Comparison of ENCODE assay signal across 1 cellular context in the genomic region with DNA sequence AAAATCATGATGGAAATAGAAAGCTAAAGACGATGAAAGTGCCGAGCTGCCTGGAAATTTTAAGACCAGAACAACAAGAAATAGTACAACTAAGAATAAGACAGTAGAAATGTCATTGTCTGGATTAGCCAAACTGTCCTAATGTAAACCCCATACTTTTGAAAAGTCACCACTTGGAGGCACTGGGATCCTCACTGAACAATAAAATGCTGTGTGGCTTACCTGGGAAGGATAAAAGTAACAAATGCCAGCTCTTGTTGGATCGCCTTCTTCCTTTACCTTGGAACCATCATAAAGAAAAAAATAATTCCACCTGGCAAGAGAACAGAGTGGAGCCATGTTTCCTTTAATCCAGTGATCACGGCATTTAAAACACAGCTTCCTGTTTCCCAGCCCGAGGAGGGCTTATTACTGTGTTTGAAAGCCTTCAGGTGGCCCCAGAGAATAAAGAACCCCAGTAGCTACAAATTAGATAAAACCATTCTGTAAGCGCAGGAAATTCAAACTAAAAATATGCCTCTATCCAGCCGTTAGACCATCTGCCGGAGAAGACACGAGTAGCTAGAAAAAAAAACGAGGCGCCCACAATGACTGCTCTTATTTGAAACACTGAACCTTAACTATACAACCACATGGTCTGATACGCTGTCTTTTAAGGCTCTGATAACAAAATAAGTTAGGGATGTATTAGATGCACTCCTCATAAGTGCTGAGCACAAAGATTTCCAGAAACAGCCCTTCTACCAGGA.
A peak's percentile ranks its signal among the peaks of the same experiment; 100 is the strongest.
TF ChIP-seq lines count a peak whose summit lies in the region.

No MANE protein-coding gene starts in this region.

TF ChIP-seq in HepG2, 621 proteins besides CTCF, POLR2A, EP300 and RAD21:
- TF ChIP-seq FOXA1 (IDR thresholded peaks at IDR 0.05), result no peak
- no peak for TF ChIP-seq FOXA1 (CRISPR knock-in tag; IDR thresholded peaks at IDR 0.05)
- TF ChIP-seq, protein P1, sequence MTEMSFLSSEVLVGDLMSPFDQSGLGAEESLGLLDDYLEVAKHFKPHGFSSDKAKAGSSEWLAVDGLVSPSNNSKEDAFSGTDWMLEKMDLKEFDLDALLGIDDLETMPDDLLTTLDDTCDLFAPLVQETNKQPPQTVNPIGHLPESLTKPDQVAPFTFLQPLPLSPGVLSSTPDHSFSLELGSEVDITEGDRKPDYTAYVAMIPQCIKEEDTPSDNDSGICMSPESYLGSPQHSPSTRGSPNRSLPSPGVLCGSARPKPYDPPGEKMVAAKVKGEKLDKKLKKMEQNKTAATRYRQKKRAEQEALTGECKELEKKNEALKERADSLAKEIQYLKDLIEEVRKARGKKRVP (CRISPR knock-in tag; IDR thresholded peaks at IDR 0.05), result peak in 1 of 2 experiments; percentile 10; a peak in 1 of 4 replicates
- TF ChIP-seq ZNF577 (CRISPR knock-in tag; IDR thresholded peaks at IDR 0.05; ENCODE audit: borderline replicate concordance, low read depth), result 0 out of 2 replicates have a peak, but pooled peaks have one; percentile 29
- 0 out of 2 replicates have a peak, but pooled peaks have one; percentile 4 for TF ChIP-seq STAG1 (CRISPR knock-in tag; IDR thresholded peaks at IDR 0.05)
- peak in 1 of 2 experiments; percentile 57; a peak in 2 of 4 replicates for TF ChIP-seq MAFK (conservative IDR thresholded peaks at IDR 0.05 in 1 of 2, IDR thresholded peaks at IDR 0.05 in 1 of 2; ENCODE audit: low read length in 2 of 2)
- 0 out of 2 replicates have a peak, but pooled peaks have one; percentile 67 for TF ChIP-seq RBFOX2 (IDR thresholded peaks at IDR 0.05; ENCODE audit: low read depth, low read length)
- 0 out of 2 replicates have a peak, but pooled peaks have one; percentile 3 for TF ChIP-seq TARDBP (CRISPR knock-in tag; IDR thresholded peaks at IDR 0.05)
- TF ChIP-seq, protein P2, sequence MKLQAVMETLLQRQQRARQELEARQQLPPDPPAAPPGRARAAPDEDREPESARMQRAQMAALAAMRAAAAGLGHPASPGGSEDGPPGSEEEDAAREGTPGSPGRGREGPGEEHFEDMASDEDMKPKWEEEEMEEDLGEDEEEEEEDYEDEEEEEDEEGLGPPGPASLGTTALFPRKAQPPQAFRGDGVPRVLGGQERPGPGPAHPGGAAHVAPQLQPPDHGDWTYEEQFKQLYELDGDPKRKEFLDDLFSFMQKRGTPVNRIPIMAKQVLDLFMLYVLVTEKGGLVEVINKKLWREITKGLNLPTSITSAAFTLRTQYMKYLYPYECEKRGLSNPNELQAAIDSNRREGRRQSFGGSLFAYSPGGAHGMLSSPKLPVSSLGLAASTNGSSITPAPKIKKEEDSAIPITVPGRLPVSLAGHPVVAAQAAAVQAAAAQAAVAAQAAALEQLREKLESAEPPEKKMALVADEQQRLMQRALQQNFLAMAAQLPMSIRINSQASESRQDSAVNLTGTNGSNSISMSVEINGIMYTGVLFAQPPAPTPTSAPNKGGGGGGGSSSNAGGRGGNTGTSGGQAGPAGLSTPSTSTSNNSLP (IDR thresholded peaks at IDR 0.05; ENCODE audit: low read depth, low read length), result 0 out of 2 replicates have a peak, but pooled peaks have one; percentile 24
- 0 out of 2 replicates have a peak, but pooled peaks have one; percentile 8 for TF ChIP-seq ZNF549 (CRISPR knock-in tag; IDR thresholded peaks at IDR 0.05)
- no peak for TF ChIP-seq ZNF619 (CRISPR knock-in tag; IDR thresholded peaks at IDR 0.05)
- no peak for TF ChIP-seq ZNF12 (CRISPR knock-in tag; IDR thresholded peaks at IDR 0.05)
- TF ChIP-seq, protein P3, sequence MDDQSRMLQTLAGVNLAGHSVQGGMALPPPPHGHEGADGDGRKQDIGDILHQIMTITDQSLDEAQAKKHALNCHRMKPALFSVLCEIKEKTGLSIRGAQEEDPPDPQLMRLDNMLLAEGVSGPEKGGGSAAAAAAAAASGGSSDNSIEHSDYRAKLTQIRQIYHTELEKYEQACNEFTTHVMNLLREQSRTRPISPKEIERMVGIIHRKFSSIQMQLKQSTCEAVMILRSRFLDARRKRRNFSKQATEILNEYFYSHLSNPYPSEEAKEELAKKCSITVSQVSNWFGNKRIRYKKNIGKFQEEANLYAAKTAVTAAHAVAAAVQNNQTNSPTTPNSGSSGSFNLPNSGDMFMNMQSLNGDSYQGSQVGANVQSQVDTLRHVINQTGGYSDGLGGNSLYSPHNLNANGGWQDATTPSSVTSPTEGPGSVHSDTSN (CRISPR knock-in tag; IDR thresholded peaks at IDR 0.05; ENCODE audit: borderline replicate concordance), result no peak
- TF ChIP-seq TSC22D2 (CRISPR knock-in tag; IDR thresholded peaks at IDR 0.05; ENCODE audit: borderline replicate concordance), result no peak
- TF ChIP-seq KLF12 (CRISPR knock-in tag; IDR thresholded peaks at IDR 0.05; ENCODE audit: borderline replicate concordance), result 0 out of 2 replicates have a peak, but pooled peaks have one; percentile 42
- no peak for TF ChIP-seq SMARCC2 (IDR thresholded peaks at IDR 0.05)
- TF ChIP-seq RXRB (CRISPR knock-in tag; IDR thresholded peaks at IDR 0.05; ENCODE audit: borderline replicate concordance), result peak; percentile 30; the same call in 1 of the 2 replicates
- TF ChIP-seq, protein P4, sequence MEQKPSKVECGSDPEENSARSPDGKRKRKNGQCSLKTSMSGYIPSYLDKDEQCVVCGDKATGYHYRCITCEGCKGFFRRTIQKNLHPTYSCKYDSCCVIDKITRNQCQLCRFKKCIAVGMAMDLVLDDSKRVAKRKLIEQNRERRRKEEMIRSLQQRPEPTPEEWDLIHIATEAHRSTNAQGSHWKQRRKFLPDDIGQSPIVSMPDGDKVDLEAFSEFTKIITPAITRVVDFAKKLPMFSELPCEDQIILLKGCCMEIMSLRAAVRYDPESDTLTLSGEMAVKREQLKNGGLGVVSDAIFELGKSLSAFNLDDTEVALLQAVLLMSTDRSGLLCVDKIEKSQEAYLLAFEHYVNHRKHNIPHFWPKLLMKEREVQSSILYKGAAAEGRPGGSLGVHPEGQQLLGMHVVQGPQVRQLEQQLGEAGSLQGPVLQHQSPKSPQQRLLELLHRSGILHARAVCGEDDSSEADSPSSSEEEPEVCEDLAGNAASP (CRISPR knock-in tag; IDR thresholded peaks at IDR 0.05; ENCODE audit: borderline replicate concordance), result no peak
